Comparison of ENCODE assay signal across 18 cellular contexts in the genomic region with DNA sequence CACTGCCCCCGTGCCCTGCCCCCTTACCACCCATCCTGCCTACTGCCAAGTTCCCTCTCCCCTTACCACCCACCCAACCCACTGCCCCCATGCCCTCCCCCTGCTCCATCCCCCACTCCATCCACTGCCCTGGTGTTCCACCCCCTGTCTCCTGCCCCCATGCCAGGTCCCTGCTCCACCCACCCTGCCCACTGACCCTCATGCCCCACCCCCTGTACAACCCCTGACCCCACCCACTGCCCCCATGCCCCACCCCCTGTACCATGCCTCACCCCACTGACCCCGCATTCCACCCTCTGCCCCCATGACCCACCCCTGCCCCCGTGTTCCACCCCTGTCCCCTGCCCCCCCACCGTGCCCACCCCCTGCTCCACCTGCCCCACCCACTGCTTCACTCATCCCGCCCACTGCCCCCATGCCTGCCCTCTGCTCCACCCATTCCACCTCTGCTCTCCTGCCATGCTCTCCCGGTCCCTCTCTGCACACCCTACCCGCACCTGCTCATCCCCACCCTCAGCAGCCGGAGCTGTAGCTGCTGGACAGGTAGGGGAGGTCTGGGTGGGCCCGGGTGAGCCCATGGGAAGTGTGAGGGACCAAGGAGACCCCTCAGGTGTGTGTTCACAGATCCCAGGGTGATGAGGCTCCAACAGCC. TPM values are rescaled to one million over a fixed set of nuclear protein-coding genes. Genes with fewer than 3 reads are reported as not detected.
DNase-seq lines count a peak whose midpoint lies in the region; ATAC-seq and TF ChIP-seq lines count a peak whose summit lies in the region.
"Had no signal": no experiment of that assay in that cellular context is flagged by ENCODE, and none has a peak within 500 bp of the region (broad histone marks: within the 10 kb centered on the region; RNA-seq: fewer than 3 reads in every experiment).

No MANE protein-coding gene starts in this region.

- TF ChIP-seq POLR2A in testis (IDR thresholded peaks at IDR 0.05), result no peak

- H3K27me3 ChIP-seq in GM23338 (ENCODE audit: insufficient read depth) (no peaks in the 10 kb centered on the region), Karpas-422 (ENCODE audit: low read length) (no peaks in the 10 kb centered on the region), testis (no peaks in the 10 kb centered on the region)
- H3K27me3 ChIP-seq: BE2C, SJCRH30 had no signal

- no peak overlapping the region for H3K4me3 ChIP-seq in GM23338
- H3K4me3 ChIP-seq in Karpas-422 (ENCODE audit: low read length), result no peak overlapping the region
- no peak overlapping the region for H3K4me3 ChIP-seq in testis
- H3K4me3 ChIP-seq: SJCRH30 had no signal

- ATAC-seq in GM23338, result peak; percentile 7; the same call in 1 of the 3 replicates
- peak; percentile 17 for ATAC-seq in stimulated activated memory B cell treated with anti-CD40 and anti-IgM and Interleukin-4, amounts not matched to agents 10 μg/mL and 1 μg/mL and 100 μg/mL, for 72 hours
- ATAC-seq: PC-3 had no signal

- H3K79me2 ChIP-seq in GM23338 (replicated peaks; ENCODE audit: insufficient read depth), result no peaks in the 10 kb centered on the region
- H3K79me2 ChIP-seq in Karpas-422 (ENCODE audit: low read length), result no peaks in the 10 kb centered on the region

- no peaks in the 10 kb centered on the region for H3F3A ChIP-seq in GM23338 (replicated peaks; ENCODE audit: low read depth)

- no peaks in the 10 kb centered on the region for H3K9me2 ChIP-seq in GM23338 (ENCODE audit: insufficient read depth)
- H3K9me2 ChIP-seq in Karpas-422 (replicated peaks; ENCODE audit: insufficient read depth, low read length), result no peaks in the 10 kb centered on the region

- DNase-seq in GM23338 (ENCODE audit: low spot score), result no peak
- peak; percentile 50 for DNase-seq in Karpas-422
- peak; percentile 61 for DNase-seq in iPS-NIHi11 (ENCODE audit: low spot score)
- DNase-seq in kidney tubule cell (ENCODE audit: low spot score), result no peak
- no peak for DNase-seq in hypothalamus (lab: John Stamatoyannopoulos, UW)
- DNase-seq in testis, result no peak
- DNase-seq: BE2C; CD4-positive, alpha-beta T cell; MM.1S; NCI-H1105; NCI-H1694 treated with DMSO at 0.1 percent for 48 hours; NCI-H2107; NCI-H226; PC-3; SW 1271 had no signal

- peaks cover 7% of the 10 kb centered on the region for H3K27me3 Mint-ChIP-seq in GM23338 (ENCODE audit: insufficient read depth, low read depth, poor library complexity)
- H3K27me3 Mint-ChIP-seq in stimulated activated memory B cell treated with anti-CD40 and anti-IgM and Interleukin-4, amounts not matched to agents 10 μg/mL and 1 μg/mL and 100 μg/mL, for 72 hours, result peaks cover 11% of the 10 kb centered on the region
- H3K27me3 Mint-ChIP-seq: CD4-positive, alpha-beta T cell had no signal

- no peaks in the 10 kb centered on the region for H3K36me3 ChIP-seq in GM23338 (ENCODE audit: insufficient read depth)
- no peaks in the 10 kb centered on the region for H3K36me3 ChIP-seq in Karpas-422 (ENCODE audit: insufficient read depth, low read length)
- H3K36me3 ChIP-seq in testis (ENCODE audit: low read depth, missing control alignments), result no peaks in the 10 kb centered on the region
- H3K36me3 ChIP-seq: BE2C, SJCRH30 had no signal

- H3K9ac ChIP-seq in Karpas-422 (ENCODE audit: low read length), result no peak overlapping the region

- no peak overlapping the region for H3K4me3 Mint-ChIP-seq in GM23338
- H3K4me3 Mint-ChIP-seq in stimulated activated memory B cell treated with anti-CD40 and anti-IgM and Interleukin-4, amounts not matched to agents 10 μg/mL and 1 μg/mL and 100 μg/mL, for 72 hours, result no peak overlapping the region
- H3K4me3 Mint-ChIP-seq: CD4-positive, alpha-beta T cell had no signal

- 80 to 82% methylated on average over 1 to 6 of the region's 9 CpGs for WGBS in testis, 2 donors

- H2AFZ ChIP-seq in GM23338 (no peak overlapping the region), Karpas-422 (ENCODE audit: low read length) (no peak overlapping the region)

- TF ChIP-seq CTCF in GM23338 (conservative IDR thresholded peaks at IDR 0.05; ENCODE audit: low read depth in 2 of 2) (no peak), testis (IDR thresholded peaks at IDR 0.05) (no peak)

- H3K4me1 ChIP-seq in GM23338 (ENCODE audit: insufficient read depth) (no peaks in the 10 kb centered on the region), Karpas-422 (ENCODE audit: low read length) (no peaks in the 10 kb centered on the region), testis (peaks cover 3% of the 10 kb centered on the region)
- H3K4me1 ChIP-seq: BE2C had no signal

- no peaks in the 10 kb centered on the region for H3K4me1 Mint-ChIP-seq in GM23338
- peaks cover 12% of the 10 kb centered on the region for H3K4me1 Mint-ChIP-seq in stimulated activated memory B cell treated with anti-CD40 and anti-IgM and Interleukin-4, amounts not matched to agents 10 μg/mL and 1 μg/mL and 100 μg/mL, for 72 hours

- no peak overlapping the region for H3K4me2 ChIP-seq in GM23338
- H3K4me2 ChIP-seq in Karpas-422 (ENCODE audit: low read depth, low read length, poor library complexity, severe bottlenecking), result no peak overlapping the region

- H3K9me3 ChIP-seq in Karpas-422 (ENCODE audit: low read length), result no peaks in the 10 kb centered on the region
- H3K9me3 ChIP-seq in testis, result no peaks in the 10 kb centered on the region
- H3K9me3 ChIP-seq: BE2C, SJCRH30 had no signal

- H3K9me3 Mint-ChIP-seq in GM23338, result no peaks in the 10 kb centered on the region
- H3K9me3 Mint-ChIP-seq in stimulated activated memory B cell treated with anti-CD40 and anti-IgM and Interleukin-4, amounts not matched to agents 10 μg/mL and 1 μg/mL and 100 μg/mL, for 72 hours, result no peaks in the 10 kb centered on the region
- H3K9me3 Mint-ChIP-seq: CD4-positive, alpha-beta T cell had no signal

- no peaks in the 10 kb centered on the region for H3K36me3 Mint-ChIP-seq in GM23338 (ENCODE audit: low read depth)
- no peaks in the 10 kb centered on the region for H3K36me3 Mint-ChIP-seq in stimulated activated memory B cell treated with anti-CD40 and anti-IgM and Interleukin-4, amounts not matched to agents 10 μg/mL and 1 μg/mL and 100 μg/mL, for 72 hours

- intact Hi-C loops in testis (cut with DNase I; ENCODE audit: low total_unique reads), result no loop called here

- H4K20me1 ChIP-seq in GM23338 (replicated peaks; ENCODE audit: insufficient read depth), result no peaks in the 10 kb centered on the region
- no peaks in the 10 kb centered on the region for H4K20me1 ChIP-seq in Karpas-422 (ENCODE audit: insufficient read depth, low read depth, low read length)

- H3K27ac Mint-ChIP-seq in GM23338, result no peak overlapping the region
- H3K27ac Mint-ChIP-seq in stimulated activated memory B cell treated with anti-CD40 and anti-IgM and Interleukin-4, amounts not matched to agents 10 μg/mL and 1 μg/mL and 100 μg/mL, for 72 hours, result no peak overlapping the region
- H3K27ac Mint-ChIP-seq: CD4-positive, alpha-beta T cell had no signal

- H3K27ac ChIP-seq in GM23338 (ENCODE audit: low read depth) (no peak overlapping the region), Karpas-422 (ENCODE audit: low read length) (no peak overlapping the region), testis (no peak overlapping the region)

TF ChIP-seq in GM23338, 12 proteins besides CTCF, POLR2A, EP300 and RAD21 (continues in another document):
- TF ChIP-seq, protein P1, sequence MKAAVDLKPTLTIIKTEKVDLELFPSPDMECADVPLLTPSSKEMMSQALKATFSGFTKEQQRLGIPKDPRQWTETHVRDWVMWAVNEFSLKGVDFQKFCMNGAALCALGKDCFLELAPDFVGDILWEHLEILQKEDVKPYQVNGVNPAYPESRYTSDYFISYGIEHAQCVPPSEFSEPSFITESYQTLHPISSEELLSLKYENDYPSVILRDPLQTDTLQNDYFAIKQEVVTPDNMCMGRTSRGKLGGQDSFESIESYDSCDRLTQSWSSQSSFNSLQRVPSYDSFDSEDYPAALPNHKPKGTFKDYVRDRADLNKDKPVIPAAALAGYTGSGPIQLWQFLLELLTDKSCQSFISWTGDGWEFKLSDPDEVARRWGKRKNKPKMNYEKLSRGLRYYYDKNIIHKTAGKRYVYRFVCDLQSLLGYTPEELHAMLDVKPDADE (IDR thresholded peaks at IDR 0.05), result no peak
- no peak for TF ChIP-seq STAT1 (IDR thresholded peaks at IDR 0.05; ENCODE audit: unreplicated experiment)

RNA-seq across cellular contexts. Expression of a gene that starts 7.4 kb away (rescaled TPM):
- total RNA-seq in GM23338 (2014; rRNA removed; shearing (Covaris generic)), result 13.2 and 15.9 TPM in 2 replicates
- 15.1 and 16.7 TPM in 2 replicates for polyA plus RNA-seq in GM23338 (2016; fragmentation: Nextera tagmentation; extraction: Ambion mirVana)
- total RNA-seq in Karpas-422 (2014; rRNA removed; shearing (Covaris generic); ENCODE audit: low replicate concordance), result 6.2 and 6.6 TPM in 2 replicates
- 10 to 100 TPM; 26.9 to 29.3 TPM for total RNA-seq in testis
- 30.2 TPM for polyA plus RNA-seq in testis (ENCODE audit: insufficient read depth, low read depth, low replicate concordance)

RNA-seq across cellular contexts. Expression of a gene that starts 10.7 kb away (rescaled TPM):
- total RNA-seq in GM23338 (2014; rRNA removed; shearing (Covaris generic)), result 5.2 and 10.8 TPM in 2 replicates
- polyA plus RNA-seq in GM23338 (2016; fragmentation: Nextera tagmentation; extraction: Ambion mirVana) (2.8 and 4.2 TPM in 2 replicates), testis (ENCODE audit: insufficient read depth, low read depth, low replicate concordance) (13.5 TPM)
- total RNA-seq in Karpas-422 (2014; rRNA removed; shearing (Covaris generic); ENCODE audit: low replicate concordance), result 1.7 and 1.8 TPM in 2 replicates
- total RNA-seq in testis, result 10 to 100 TPM in 1 of 2 donors, 1 to 10 TPM in 1; 9.4 to 16.4 TPM

RNA-seq across cellular contexts. Expression of a gene that starts 26.3 kb away (rescaled TPM):
- total RNA-seq in GM23338 (2014; rRNA removed; shearing (Covaris generic)), result 11.0 and 12.9 TPM in 2 replicates
- 5.3 TPM in 2 replicates for polyA plus RNA-seq in GM23338 (2016; fragmentation: Nextera tagmentation; extraction: Ambion mirVana)
- not detected in 2 replicates for total RNA-seq in Karpas-422 (2014; rRNA removed; shearing (Covaris generic); ENCODE audit: low replicate concordance)
- 10 to 100 TPM; 29.7 to 31.7 TPM for total RNA-seq in testis
- polyA plus RNA-seq in testis (ENCODE audit: insufficient read depth, low read depth, low replicate concordance), result 12.4 TPM
- total RNA-seq: H4 had no signal

RNA-seq across cellular contexts. Expression of a gene that starts 42.7 kb away (rescaled TPM):
- 116 and 122 TPM in 2 replicates for total RNA-seq in GM23338 (2014; rRNA removed; shearing (Covaris generic))
- polyA plus RNA-seq in GM23338 (2016; fragmentation: Nextera tagmentation; extraction: Ambion mirVana) (72.4 and 75.0 TPM in 2 replicates), testis (ENCODE audit: insufficient read depth, low read depth, low replicate concordance) (81.2 TPM)
- 26.2 and 28.7 TPM in 2 replicates for total RNA-seq in Karpas-422 (2014; rRNA removed; shearing (Covaris generic); ENCODE audit: low replicate concordance)
- total RNA-seq in testis, result 100 to 1,000 TPM; 115 to 128 TPM

Comparison
In these comparisons a context has a peak if more than half of its experiments do, and no peak if none do; other contexts are left out.
1. DNase-seq: peak in Karpas-422 (single experiment) and iPS-NIHi11 (single experiment); none in GM23338 (single experiment), kidney tubule cell (single experiment), hypothalamus (0 of 51) and testis (single experiment).
2. RNA of a gene that starts 26.3 kb away (total RNA-seq): 29.7 to 31.7 TPM in testis and 11.0 to 12.9 TPM in GM23338; not detected in Karpas-422; every median in the first group is over 10 times any median in the second.